ENCODE assay signal across 8 cellular contexts in genomic region chrX:44343412-44343942, GRCh38. TPM values are rescaled to one million over a fixed set of nuclear protein-coding genes. Genes with fewer than 3 reads are reported as not detected.
DNase-seq lines count a peak whose midpoint lies in the region; ATAC-seq and TF ChIP-seq lines count a peak whose summit lies in the region.

TSS of gene EFHC2 (minus strand) at chrX:44343672. CDS start at chrX:44343588, 84 bp downstream.

- DNase-seq in AG04450 (ENCODE audit: low read depth, low spot score) (no peak), HL-60 (ENCODE audit: low read depth in 1 of 2, low spot score in 1 of 2) (peak in 1 of 2 experiments; percentile 8), activated T-cell treated with anti-CD3 and anti-CD28 coated beads for 4 hours (peak; percentile 28), erythroblast (lab: John Stamatoyannopoulos, UW) (peak; percentile 5 to 14), stomach (peak; percentile 34), NCI-H2029 (lab: John Stamatoyannopoulos, UW) (no peak)
- peak; percentile 24 to 65 (median 51) for DNase-seq in naive thymus-derived CD4-positive, alpha-beta T cell

- H3K4me1 Mint-ChIP-seq in naive thymus-derived CD4-positive, alpha-beta T cell, result peaks cover 11 to 58% (median 22%) of the 10 kb centered on the region in 7 donors

- TF ChIP-seq CTCF in AG04450 (IDR thresholded peaks at IDR 0.05; ENCODE audit: low read depth, low read length) (no peak), HL-60 (IDR thresholded peaks at IDR 0.05; ENCODE audit: insufficient read depth, low read length) (no peak), stomach (IDR thresholded peaks at IDR 0.05) (no peak)

- H3K27me3 Mint-ChIP-seq in naive thymus-derived CD4-positive, alpha-beta T cell, result no peaks in the 10 kb centered on the region

- H3K36me3 ChIP-seq in naive thymus-derived CD4-positive, alpha-beta T cell (ENCODE audit: control insufficient read depth in 2 of 3, insufficient read depth in 3 of 3, low read length in 3 of 3), result no peaks in the 10 kb centered on the region
- no peaks in the 10 kb centered on the region for H3K36me3 ChIP-seq in stomach

- H3K27ac Mint-ChIP-seq in naive thymus-derived CD4-positive, alpha-beta T cell, result peak within 1 kb of the TSS; percentile 92 to 99 (median 96)

- H3K9me3 Mint-ChIP-seq in naive thymus-derived CD4-positive, alpha-beta T cell, result peaks cover 0 to 3% (median 0%) of the 10 kb centered on the region in 11 donors

- H3K36me3 Mint-ChIP-seq in naive thymus-derived CD4-positive, alpha-beta T cell, result no peaks in the 10 kb centered on the region

- peak within 1 kb of the TSS; percentile 85 to 96 (median 92) for H3K4me3 Mint-ChIP-seq in naive thymus-derived CD4-positive, alpha-beta T cell

- H3K27ac ChIP-seq in AG04450 (ENCODE audit: low read depth, low read length) (no peak within 1 kb of the TSS), HL-60 (replicated peaks) (peak within 1 kb of the TSS; percentile 64), stomach (peak within 1 kb of the TSS in 4 of 5 donors; percentile 10 to 64 (median 55))
- peak within 1 kb of the TSS; percentile 84 for H3K27ac ChIP-seq in naive thymus-derived CD4-positive, alpha-beta T cell (ENCODE audit: low read depth, low read length)

- no peaks in the 10 kb centered on the region for H3K9me3 ChIP-seq in AG04450 (ENCODE audit: control insufficient read depth, insufficient read depth, low read length)
- no peaks in the 10 kb centered on the region for H3K9me3 ChIP-seq in naive thymus-derived CD4-positive, alpha-beta T cell (ENCODE audit: control insufficient read depth in 2 of 3, low read length in 3 of 3)
- no peaks in the 10 kb centered on the region for H3K9me3 ChIP-seq in stomach

- intact Hi-C loops in naive thymus-derived CD4-positive, alpha-beta T cell (cut with micrococcal nuclease), result loop anchor here (1.0 to 10.0 kb wide), 5 partner anchors 36 to 731 kb away; partner anchors contain the start of genes FUNDC1 (in 1 of the 2) and KDM6A (in 1 of the 2)
- intact Hi-C loops in stomach (cut with DNase I; ENCODE audit: low total_unique reads), result no loop called here

- ATAC-seq in naive thymus-derived CD4-positive, alpha-beta T cell, result peak; percentile 75
- ATAC-seq in GM21619 (IDR thresholded peaks at IDR 0.05; ENCODE audit: unreplicated experiment), result no peak

- peaks cover 0 to 3% of the 10 kb centered on the region in 2 donors for H3K4me1 ChIP-seq in naive thymus-derived CD4-positive, alpha-beta T cell (ENCODE audit: control insufficient read depth in 2 of 2, insufficient read depth in 2 of 2, low read length in 2 of 2)
- H3K4me1 ChIP-seq in stomach, result peaks cover 0 to 12% (median 5%) of the 10 kb centered on the region in 4 donors

- 0 to 4% (median 3%) methylated on average over 8 to 34 of the region's 34 CpGs for WGBS in stomach, 5 donors

- CTCF ChIA-PET in AG04450 (lab: Charles Lee), result no interaction called here
- CTCF ChIA-PET in naive thymus-derived CD4-positive, alpha-beta T cell (lab: Charles Lee), result no interaction called here

- TF ChIP-seq POLR2A in erythroblast (IDR thresholded peaks at IDR 0.05; ENCODE audit: low read length), result no peak
- TF ChIP-seq POLR2A in stomach (IDR thresholded peaks at IDR 0.05), result no peak

- no peak for TF ChIP-seq EP300 in stomach (IDR thresholded peaks at IDR 0.05)

- POLR2A ChIA-PET in AG04450 (lab: Yijun Ruan, JAX), result no interaction called here
- POLR2A ChIA-PET in naive thymus-derived CD4-positive, alpha-beta T cell (lab: Charles Lee), result no interaction called here

- no peaks in the 10 kb centered on the region for H3K27me3 ChIP-seq in AG04450 (ENCODE audit: control insufficient read depth, insufficient read depth, low read length)
- H3K27me3 ChIP-seq in HL-60 (ENCODE audit: insufficient read depth, poor library complexity, severe bottlenecking), result no peaks in the 10 kb centered on the region
- no peaks in the 10 kb centered on the region for H3K27me3 ChIP-seq in naive thymus-derived CD4-positive, alpha-beta T cell (ENCODE audit: control insufficient read depth in 2 of 2, insufficient read depth in 2 of 2, low read length in 2 of 2)
- H3K27me3 ChIP-seq in stomach, result peaks cover 0 to 13% (median 0%) of the 10 kb centered on the region in 3 donors

- H3K4me3 ChIP-seq in AG04450 (ENCODE audit: low read depth, low read length) (peak within 1 kb of the TSS; percentile 48), HL-60 (replicated peaks; ENCODE audit: insufficient read depth, low read length) (peak within 1 kb of the TSS; percentile 30), stomach (peak within 1 kb of the TSS; percentile 45 to 51 (median 51))
- peak within 1 kb of the TSS; percentile 73 for H3K4me3 ChIP-seq in naive thymus-derived CD4-positive, alpha-beta T cell (ENCODE audit: low read length)

RNA-seq across cellular contexts. Expression of gene EFHC2, which starts in this region (rescaled TPM):
- polyA plus RNA-seq in AG04450 (2011; rRNA removed) (0.40 and 0.42 TPM in 2 replicates), stomach (1 to 10 TPM in 2 of 3 donors, under 1 TPM in 1; 0.37 to 1.5 (median 1.5) TPM)
- polyA minus RNA-seq in AG04450 (2011; rRNA and poly(A)+ RNA removed), result 0.18 and 0.26 TPM in 2 replicates
- 1 to 10 TPM in 4 of 5 experiments, under 1 TPM in 1; 0.31 to 2.8 (median 1.7) TPM for total RNA-seq in naive thymus-derived CD4-positive, alpha-beta T cell
- 1 to 10 TPM; 2.1 to 3.3 TPM for polyA plus RNA-seq in naive thymus-derived CD4-positive, alpha-beta T cell
- 1 to 10 TPM in 3 of 5 donors, under 1 TPM in 1, not detected in 1; 0.87 to 10.0 (median 5.3) TPM for total RNA-seq in stomach

Comparison
In these comparisons a context has a peak if more than half of its experiments do, and no peak if none do; other contexts are left out.
1. DNase-seq: peak in activated T-cell treated with anti-CD3 and anti-CD28 coated beads for 4 hours (single experiment), erythroblast (2 of 2), naive thymus-derived CD4-positive, alpha-beta T cell (9 of 9) and stomach (single experiment); none in AG04450 (single experiment) and NCI-H2029 (single experiment).
2. Peak in every context shown above with its lines, with median percentiles within 50 percentile points of each other: H3K4me3 ChIP-seq.